ENCODE assay signal across 8 cellular contexts in genomic region chr6:125858427-125859320, GRCh38.
DNase-seq lines count a peak whose midpoint lies in the region; TF ChIP-seq lines count a peak whose summit lies in the region.

No MANE protein-coding gene starts in this region.

- peaks cover 3% of the 10 kb centered on the region in 2 experiments; a peak in 3 of 4 replicates for H3K4me1 Mint-ChIP-seq in H9
- H3K4me1 Mint-ChIP-seq in activated CD4-positive, alpha-beta memory T cell treated with anti-CD3 and anti-CD28 coated beads, Interleukin-2, amount 10 ng/mL, durations not matched to agents 7 days and 5 days, result peaks cover 11% of the 10 kb centered on the region
- H3K4me1 Mint-ChIP-seq in nephron, result no peaks in the 10 kb centered on the region

- H4K20me1 ChIP-seq in H9 (ENCODE audit: control insufficient read depth, insufficient read depth, insufficient read length), result no peaks in the 10 kb centered on the region

- H3K79me1 ChIP-seq in H9 (ENCODE audit: insufficient read depth, low read depth, low read length, poor library complexity, severe bottlenecking), result no peaks in the 10 kb centered on the region

- H3K4me3 Mint-ChIP-seq in H9 (no peak overlapping the region), nephron (no peak overlapping the region)
- H3K4me3 Mint-ChIP-seq in activated CD4-positive, alpha-beta memory T cell treated with anti-CD3 and anti-CD28 coated beads, Interleukin-2, amount 10 ng/mL, durations not matched to agents 7 days and 5 days, result no peak overlapping the region

- no peak overlapping the region for H3K56ac ChIP-seq in H9 (ENCODE audit: insufficient read length, low read depth, low read length)

- POLR2A ChIA-PET in activated CD4-positive, alpha-beta memory T cell treated with anti-CD3 and anti-CD28 coated beads, Interleukin-2, amount 10 ng/mL, durations not matched to agents 7 days and 5 days (lab: Charles Lee), result interaction anchor here (0.9 to 1.6 kb wide), 3 partner anchors 54 to 77 kb away, joined by 3 to 4 read pairs (median 3); partner anchors contain the start of gene NCOA7

- H2AFZ ChIP-seq in H9 (ENCODE audit: low read length), result no peak overlapping the region

- H3K27me3 Mint-ChIP-seq in H9 (ENCODE audit: low read depth), result no peaks in the 10 kb centered on the region
- H3K27me3 Mint-ChIP-seq in activated CD4-positive, alpha-beta memory T cell treated with anti-CD3 and anti-CD28 coated beads, Interleukin-2, amount 10 ng/mL, durations not matched to agents 7 days and 5 days, result no peaks in the 10 kb centered on the region
- H3K27me3 Mint-ChIP-seq in nephron (ENCODE audit: low read depth), result no peaks in the 10 kb centered on the region

- no peak overlapping the region for H4K5ac ChIP-seq in H9 (ENCODE audit: insufficient read length, low read depth, low read length)

- H3K23me2 ChIP-seq in H9 (ENCODE audit: insufficient read length, low read depth, low read length, poor library complexity, severe bottlenecking), result no peaks in the 10 kb centered on the region

- no peak overlapping the region for H4K91ac ChIP-seq in H9 (ENCODE audit: insufficient read length, low read depth, low read length)

- no peak overlapping the region for H2BK12ac ChIP-seq in H9 (ENCODE audit: insufficient read length, low read depth, low read length)

- no peak overlapping the region for H2BK120ac ChIP-seq in H9 (ENCODE audit: low read depth, low read length, poor library complexity, severe bottlenecking)

- no peaks in the 10 kb centered on the region for H3K4me1 ChIP-seq in H9 (ENCODE audit: insufficient read depth, low read length)

- H3K27ac Mint-ChIP-seq in H9, result peak overlapping the region in 1 of 3 experiments; percentile 17; a peak in 1 of 7 replicates
- H3K27ac Mint-ChIP-seq in activated CD4-positive, alpha-beta memory T cell treated with anti-CD3 and anti-CD28 coated beads, Interleukin-2, amount 10 ng/mL, durations not matched to agents 7 days and 5 days, result no peak overlapping the region
- H3K27ac Mint-ChIP-seq in nephron, result no peak overlapping the region

- no peaks in the 10 kb centered on the region for H3K27me3 ChIP-seq in H9 (ENCODE audit: insufficient read depth, low read length)

- H2BK5ac ChIP-seq in H9 (ENCODE audit: insufficient read length, low read length), result no peak overlapping the region

- WGBS in H9 (ENCODE audit: extremely low coverage, insufficient read length, low lambda C conversion rate), result no CpG with 5 or more reads among the region's 7 CpGs

- H3K36me3 Mint-ChIP-seq in H9 (ENCODE audit: insufficient read depth in 1 of 3, low read depth in 3 of 3) (no peaks in the 10 kb centered on the region), nephron (ENCODE audit: low read depth) (no peaks in the 10 kb centered on the region)
- peaks cover 24% of the 10 kb centered on the region for H3K36me3 Mint-ChIP-seq in activated CD4-positive, alpha-beta memory T cell treated with anti-CD3 and anti-CD28 coated beads, Interleukin-2, amount 10 ng/mL, durations not matched to agents 7 days and 5 days (ENCODE audit: low read depth)

- H4K8ac ChIP-seq in H9 (replicated peaks; ENCODE audit: insufficient read length, low read depth, low read length), result no peak overlapping the region

- H2BK15ac ChIP-seq in H9 (ENCODE audit: low read depth, low read length), result no peak overlapping the region

- H3K14ac ChIP-seq in H9 (ENCODE audit: insufficient read depth, low read length), result no peak overlapping the region

- no peaks in the 10 kb centered on the region for H3K9me3 ChIP-seq in H9 (ENCODE audit: control insufficient read depth, low read depth, low read length)

- DNase-seq in ELR (ENCODE audit: low read depth), result peak; percentile 84
- DNase-seq in H9, result peak; percentile 87
- DNase-seq in NCI-H2196 (lab: John Stamatoyannopoulos, UW; ENCODE audit: unreplicated experiment), result peak; percentile 41
- DNase-seq in activated CD4-positive, alpha-beta memory T cell treated with anti-CD3 and anti-CD28 coated beads, Interleukin-2, amount 10 ng/mL, durations not matched to agents 7 days and 5 days, result peak; percentile 33
- DNase-seq in fibroblast of gingiva (ENCODE audit: low read depth), result peak; percentile 63
- DNase-seq in mesenteric fat pad (ENCODE audit: low spot score), result no peak
- no peak for DNase-seq in DMS79 treated with DMSO at 0.1 percent for 48 hours (lab: John Stamatoyannopoulos, UW)

- no peaks in the 10 kb centered on the region for H3K79me2 ChIP-seq in H9 (ENCODE audit: insufficient read depth, low read length)

- H3K9me3 Mint-ChIP-seq in H9 (no peaks in the 10 kb centered on the region; a peak in 1 of 5 replicates), nephron (no peaks in the 10 kb centered on the region)
- no peaks in the 10 kb centered on the region for H3K9me3 Mint-ChIP-seq in activated CD4-positive, alpha-beta memory T cell treated with anti-CD3 and anti-CD28 coated beads, Interleukin-2, amount 10 ng/mL, durations not matched to agents 7 days and 5 days

- no peak overlapping the region for H3K4ac ChIP-seq in H9 (ENCODE audit: low read depth, low read length)

- no peak overlapping the region for H3T11ph ChIP-seq in H9 (ENCODE audit: low read length)

- H2BK20ac ChIP-seq in H9 (ENCODE audit: low read depth, low read length, poor library complexity, severe bottlenecking), result no peak overlapping the region

- no peak overlapping the region for H3K23ac ChIP-seq in H9 (ENCODE audit: insufficient read length, low read depth, low read length)

- H3K18ac ChIP-seq in H9 (ENCODE audit: insufficient read length, low read depth, low read length), result no peak overlapping the region

- TF ChIP-seq CTCF in H9 (conservative IDR thresholded peaks at IDR 0.05) (peak; percentile 87), nephron (IDR thresholded peaks at IDR 0.05; ENCODE audit: unreplicated experiment in 3 of 3) (peak; percentile 50 to 72 (median 67))

- H3K9ac ChIP-seq in H9 (ENCODE audit: extremely low read depth, insufficient read length, low read length), result no peak overlapping the region

- H2AK5ac ChIP-seq in H9 (ENCODE audit: insufficient read length, low read length), result no peak overlapping the region

- no peak overlapping the region for H3K4me2 ChIP-seq in H9 (ENCODE audit: insufficient read depth, insufficient read length, low read length)

- H3K27ac ChIP-seq in H9 (ENCODE audit: insufficient read length, low read depth, low read length), result no peak overlapping the region

- CTCF ChIA-PET in activated CD4-positive, alpha-beta memory T cell treated with anti-CD3 and anti-CD28 coated beads, Interleukin-2, amount 10 ng/mL, durations not matched to agents 7 days and 5 days (lab: Charles Lee), result interaction anchor here (0.6 to 4.3 kb wide), 11 partner anchors 13 to 136 kb away, joined by 3 to 34 read pairs (median 3); partner anchors contain the start of gene HINT3

Comparison
In these comparisons a context has a peak if more than half of its experiments do, and no peak if none do; other contexts are left out.
1. DNase-seq: peak in ELR (single experiment), H9 (single experiment), NCI-H2196 (single experiment), activated CD4-positive, alpha-beta memory T cell treated with anti-CD3 and anti-CD28 coated beads, Interleukin-2, amount 10 ng/mL, durations not matched to agents 7 days and 5 days (single experiment) and fibroblast of gingiva (single experiment); none in mesenteric fat pad (single experiment) and DMS79 treated with DMSO at 0.1 percent for 48 hours (single experiment).